ENCODE assay signal across 1 cellular context in genomic region chr19:46661020-46661731, GRCh38.
TF ChIP-seq lines count a peak whose summit lies in the region.

DACT3 (minus strand) TSS chr19:46661182; CDS start chr19:46661064, 118 bp downstream.

TF ChIP-seq in K562, 482 proteins besides CTCF, POLR2A, EP300 and RAD21 (continued from another document and continues in another):
- no peak for TF ChIP-seq XRCC4 (IDR thresholded peaks at IDR 0.05; ENCODE audit: extremely low read depth, insufficient read depth, insufficient read length)
- no peak for TF ChIP-seq MECOM (CRISPR knock-in tag; IDR thresholded peaks at IDR 0.05)
- no peak for TF ChIP-seq TAF1 (IDR thresholded peaks at IDR 0.05; ENCODE audit: control insufficient read depth, extremely low read depth, insufficient read depth, low read length, severe bottlenecking)
- TF ChIP-seq, protein P1, sequence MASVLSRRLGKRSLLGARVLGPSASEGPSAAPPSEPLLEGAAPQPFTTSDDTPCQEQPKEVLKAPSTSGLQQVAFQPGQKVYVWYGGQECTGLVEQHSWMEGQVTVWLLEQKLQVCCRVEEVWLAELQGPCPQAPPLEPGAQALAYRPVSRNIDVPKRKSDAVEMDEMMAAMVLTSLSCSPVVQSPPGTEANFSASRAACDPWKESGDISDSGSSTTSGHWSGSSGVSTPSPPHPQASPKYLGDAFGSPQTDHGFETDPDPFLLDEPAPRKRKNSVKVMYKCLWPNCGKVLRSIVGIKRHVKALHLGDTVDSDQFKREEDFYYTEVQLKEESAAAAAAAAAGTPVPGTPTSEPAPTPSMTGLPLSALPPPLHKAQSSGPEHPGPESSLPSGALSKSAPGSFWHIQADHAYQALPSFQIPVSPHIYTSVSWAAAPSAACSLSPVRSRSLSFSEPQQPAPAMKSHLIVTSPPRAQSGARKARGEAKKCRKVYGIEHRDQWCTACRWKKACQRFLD (CRISPR knock-in tag; IDR thresholded peaks at IDR 0.05), result no peak
- TF ChIP-seq U2AF1 (optimal IDR thresholded peaks at IDR 0.05; ENCODE audit: low read depth, low read length), result no peak
- TF ChIP-seq KAT8 (IDR thresholded peaks at IDR 0.05; ENCODE audit: low read depth), result no peak
- TF ChIP-seq PTTG1 (tag; IDR thresholded peaks at IDR 0.05; ENCODE audit: low read depth), result no peak
- no peak for TF ChIP-seq BMI1 (IDR thresholded peaks at IDR 0.05; ENCODE audit: low read length)
- TF ChIP-seq SOX6 (IDR thresholded peaks at IDR 0.05), result no peak
- TF ChIP-seq SP1 (CRISPR knock-in tag; IDR thresholded peaks at IDR 0.05), result peak; percentile 98
- no peak for TF ChIP-seq ZBTB49 (CRISPR knock-in tag; IDR thresholded peaks at IDR 0.05; ENCODE audit: borderline replicate concordance)
- no peak for TF ChIP-seq MYBL2 (IDR thresholded peaks at IDR 0.05; ENCODE audit: low read depth)
- no peak for TF ChIP-seq MYBL2 (CRISPR knock-in tag; IDR thresholded peaks at IDR 0.05; ENCODE audit: borderline replicate concordance)
- TF ChIP-seq MXI1 (IDR thresholded peaks at IDR 0.05; ENCODE audit: low read depth, low read length), result no peak
- no peak for TF ChIP-seq GTF2B (IDR thresholded peaks at IDR 0.05; ENCODE audit: extremely low read depth, insufficient read length)
- no peak for TF ChIP-seq GATA2 (CRISPR knock-in tag; IDR thresholded peaks at IDR 0.05)
- TF ChIP-seq PML (IDR thresholded peaks at IDR 0.05; ENCODE audit: low read length), result no peak
- TF ChIP-seq, protein P2, sequence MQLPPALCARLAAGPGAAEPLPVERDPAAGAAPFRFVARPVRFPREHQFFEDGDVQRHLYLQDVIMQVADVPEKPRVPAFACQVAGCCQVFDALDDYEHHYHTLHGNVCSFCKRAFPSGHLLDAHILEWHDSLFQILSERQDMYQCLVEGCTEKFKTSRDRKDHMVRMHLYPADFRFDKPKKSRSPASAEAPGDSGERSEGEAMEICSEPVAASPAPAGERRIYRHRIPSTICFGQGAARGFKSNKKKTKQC (CRISPR knock-in tag; IDR thresholded peaks at IDR 0.05), result no peak
- no peak for TF ChIP-seq NCOA2 (IDR thresholded peaks at IDR 0.05; ENCODE audit: partially characterized antibody in 2 of 2)
- TF ChIP-seq CREB1 (IDR thresholded peaks at IDR 0.05), result peak; percentile 85
- TF ChIP-seq CREB1 (CRISPR knock-in tag; IDR thresholded peaks at IDR 0.05), result peak; percentile 93
- TF ChIP-seq, protein P3, sequence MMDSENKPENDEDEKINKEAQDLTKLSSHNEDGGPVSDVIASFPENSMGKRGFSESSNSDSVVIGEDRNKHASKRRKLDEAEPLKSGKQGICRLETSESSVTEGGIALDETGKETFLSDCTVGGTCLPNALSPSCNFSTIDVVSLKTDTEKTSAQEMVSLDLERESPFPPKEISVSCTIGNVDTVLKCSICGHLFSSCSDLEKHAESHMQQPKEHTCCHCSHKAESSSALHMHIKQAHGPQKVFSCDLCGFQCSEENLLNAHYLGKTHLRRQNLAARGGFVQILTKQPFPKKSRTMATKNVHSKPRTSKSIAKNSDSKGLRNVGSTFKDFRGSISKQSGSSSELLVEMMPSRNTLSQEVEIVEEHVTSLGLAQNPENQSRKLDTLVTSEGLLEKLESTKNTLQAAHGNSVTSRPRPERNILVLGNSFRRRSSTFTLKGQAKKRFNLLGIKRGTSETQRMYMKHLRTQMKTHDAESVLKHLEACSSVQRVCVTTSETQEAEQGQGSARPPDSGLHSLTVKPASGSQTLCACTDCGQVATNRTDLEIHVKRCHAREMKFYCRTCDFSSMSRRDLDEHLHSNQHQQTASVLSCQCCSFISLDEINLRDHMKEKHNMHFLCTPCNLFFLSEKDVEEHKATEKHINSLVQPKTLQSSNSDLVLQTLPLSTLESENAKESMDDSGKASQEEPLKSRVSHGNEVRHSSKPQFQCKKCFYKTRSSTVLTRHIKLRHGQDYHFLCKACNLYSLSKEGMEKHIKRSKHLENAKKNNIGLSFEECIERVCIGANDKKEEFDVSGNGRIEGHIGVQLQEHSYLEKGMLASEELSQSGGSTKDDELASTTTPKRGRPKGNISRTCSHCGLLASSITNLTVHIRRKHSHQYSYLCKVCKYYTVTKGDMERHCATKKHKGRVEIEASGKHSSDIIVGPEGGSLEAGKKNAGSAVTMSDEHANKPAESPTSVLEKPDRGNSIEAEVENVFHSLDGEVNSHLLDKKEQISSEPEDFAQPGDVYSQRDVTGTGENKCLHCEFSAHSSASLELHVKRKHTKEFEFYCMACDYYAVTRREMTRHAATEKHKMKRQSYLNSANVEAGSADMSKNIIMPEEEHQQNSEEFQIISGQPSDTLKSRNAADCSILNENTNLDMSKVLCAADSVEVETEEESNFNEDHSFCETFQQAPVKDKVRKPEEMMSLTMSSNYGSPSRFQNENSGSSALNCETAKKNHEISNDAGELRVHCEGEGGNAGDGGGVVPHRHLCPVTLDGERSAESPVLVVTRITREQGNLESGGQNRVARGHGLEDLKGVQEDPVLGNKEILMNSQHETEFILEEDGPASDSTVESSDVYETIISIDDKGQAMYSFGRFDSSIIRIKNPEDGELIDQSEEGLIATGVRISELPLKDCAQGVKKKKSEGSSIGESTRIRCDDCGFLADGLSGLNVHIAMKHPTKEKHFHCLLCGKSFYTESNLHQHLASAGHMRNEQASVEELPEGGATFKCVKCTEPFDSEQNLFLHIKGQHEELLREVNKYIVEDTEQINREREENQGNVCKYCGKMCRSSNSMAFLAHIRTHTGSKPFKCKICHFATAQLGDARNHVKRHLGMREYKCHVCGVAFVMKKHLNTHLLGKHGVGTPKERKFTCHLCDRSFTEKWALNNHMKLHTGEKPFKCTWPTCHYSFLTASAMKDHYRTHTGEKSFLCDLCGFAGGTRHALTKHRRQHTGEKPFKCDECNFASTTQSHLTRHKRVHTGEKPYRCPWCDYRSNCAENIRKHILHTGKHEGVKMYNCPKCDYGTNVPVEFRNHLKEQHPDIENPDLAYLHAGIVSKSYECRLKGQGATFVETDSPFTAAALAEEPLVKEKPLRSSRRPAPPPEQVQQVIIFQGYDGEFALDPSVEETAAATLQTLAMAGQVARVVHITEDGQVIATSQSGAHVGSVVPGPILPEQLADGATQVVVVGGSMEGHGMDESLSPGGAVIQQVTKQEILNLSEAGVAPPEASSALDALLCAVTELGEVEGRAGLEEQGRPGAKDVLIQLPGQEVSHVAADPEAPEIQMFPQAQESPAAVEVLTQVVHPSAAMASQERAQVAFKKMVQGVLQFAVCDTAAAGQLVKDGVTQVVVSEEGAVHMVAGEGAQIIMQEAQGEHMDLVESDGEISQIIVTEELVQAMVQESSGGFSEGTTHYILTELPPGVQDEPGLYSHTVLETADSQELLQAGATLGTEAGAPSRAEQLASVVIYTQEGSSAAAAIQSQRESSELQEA (IDR thresholded peaks at IDR 0.05; ENCODE audit: low read depth), result no peak
- TF ChIP-seq LCOR (CRISPR knock-in tag; IDR thresholded peaks at IDR 0.05), result no peak
- TF ChIP-seq ELF2 (CRISPR knock-in tag; IDR thresholded peaks at IDR 0.05), result no peak
- TF ChIP-seq MED1 (CRISPR knock-in tag; IDR thresholded peaks at IDR 0.05; ENCODE audit: borderline replicate concordance), result no peak
- TF ChIP-seq EZH2 (IDR thresholded peaks at IDR 0.05; ENCODE audit: borderline replicate concordance, low read depth, low read length), result no peak
- TF ChIP-seq ZNF76 (CRISPR knock-in tag; IDR thresholded peaks at IDR 0.05; ENCODE audit: borderline replicate concordance), result no peak
- no peak for TF ChIP-seq ZNF668 (CRISPR knock-in tag; IDR thresholded peaks at IDR 0.05)
- no peak for TF ChIP-seq ZNF133 (CRISPR knock-in tag; IDR thresholded peaks at IDR 0.05)
- no peak for TF ChIP-seq ILK (tag; IDR thresholded peaks at IDR 0.05; ENCODE audit: borderline replicate concordance, low read depth)
- no peak for TF ChIP-seq PHB2 (IDR thresholded peaks at IDR 0.05; ENCODE audit: low read depth)
- no peak for TF ChIP-seq ZC3H4 (CRISPR knock-in tag; IDR thresholded peaks at IDR 0.05; ENCODE audit: borderline replicate concordance)
- TF ChIP-seq MAFF (IDR thresholded peaks at IDR 0.05; ENCODE audit: low read length), result no peak
- no peak for TF ChIP-seq YY1 (IDR thresholded peaks at IDR 0.05; ENCODE audit: borderline replicate concordance in 1 of 3, control insufficient read depth in 1 of 3, extremely low read depth in 1 of 3, insufficient read depth in 3 of 3, insufficient read length in 1 of 3, insufficient replicate concordance in 2 of 3, low read depth in 1 of 3, low read length in 2 of 3)
- no peak for TF ChIP-seq RBM34 (IDR thresholded peaks at IDR 0.05; ENCODE audit: borderline replicate concordance, insufficient read depth, low read length)
- TF ChIP-seq, protein P4, sequence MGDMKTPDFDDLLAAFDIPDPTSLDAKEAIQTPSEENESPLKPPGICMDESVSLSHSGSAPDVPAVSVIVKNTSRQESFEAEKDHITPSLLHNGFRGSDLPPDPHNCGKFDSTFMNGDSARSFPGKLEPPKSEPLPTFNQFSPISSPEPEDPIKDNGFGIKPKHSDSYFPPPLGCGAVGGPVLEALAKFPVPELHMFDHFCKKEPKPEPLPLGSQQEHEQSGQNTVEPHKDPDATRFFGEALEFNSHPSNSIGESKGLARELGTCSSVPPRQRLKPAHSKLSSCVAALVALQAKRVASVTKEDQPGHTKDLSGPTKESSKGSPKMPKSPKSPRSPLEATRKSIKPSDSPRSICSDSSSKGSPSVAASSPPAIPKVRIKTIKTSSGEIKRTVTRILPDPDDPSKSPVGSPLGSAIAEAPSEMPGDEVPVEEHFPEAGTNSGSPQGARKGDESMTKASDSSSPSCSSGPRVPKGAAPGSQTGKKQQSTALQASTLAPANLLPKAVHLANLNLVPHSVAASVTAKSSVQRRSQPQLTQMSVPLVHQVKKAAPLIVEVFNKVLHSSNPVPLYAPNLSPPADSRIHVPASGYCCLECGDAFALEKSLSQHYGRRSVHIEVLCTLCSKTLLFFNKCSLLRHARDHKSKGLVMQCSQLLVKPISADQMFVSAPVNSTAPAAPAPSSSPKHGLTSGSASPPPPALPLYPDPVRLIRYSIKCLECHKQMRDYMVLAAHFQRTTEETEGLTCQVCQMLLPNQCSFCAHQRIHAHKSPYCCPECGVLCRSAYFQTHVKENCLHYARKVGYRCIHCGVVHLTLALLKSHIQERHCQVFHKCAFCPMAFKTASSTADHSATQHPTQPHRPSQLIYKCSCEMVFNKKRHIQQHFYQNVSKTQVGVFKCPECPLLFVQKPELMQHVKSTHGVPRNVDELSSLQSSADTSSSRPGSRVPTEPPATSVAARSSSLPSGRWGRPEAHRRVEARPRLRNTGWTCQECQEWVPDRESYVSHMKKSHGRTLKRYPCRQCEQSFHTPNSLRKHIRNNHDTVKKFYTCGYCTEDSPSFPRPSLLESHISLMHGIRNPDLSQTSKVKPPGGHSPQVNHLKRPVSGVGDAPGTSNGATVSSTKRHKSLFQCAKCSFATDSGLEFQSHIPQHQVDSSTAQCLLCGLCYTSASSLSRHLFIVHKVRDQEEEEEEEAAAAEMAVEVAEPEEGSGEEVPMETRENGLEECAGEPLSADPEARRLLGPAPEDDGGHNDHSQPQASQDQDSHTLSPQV (IDR thresholded peaks at IDR 0.05), result no peak
